Comparison of ENCODE assay signal across 8 cellular contexts in genomic region chr6:27873101-27874030, GRCh38. TPM values are rescaled to one million over a fixed set of nuclear protein-coding genes. Genes with fewer than 3 reads are reported as not detected.
DNase-seq lines count a peak whose midpoint lies in the region; ATAC-seq and TF ChIP-seq lines count a peak whose summit lies in the region.

No MANE protein-coding gene starts in this region.

- no peak for TF ChIP-seq EP300 in gastroesophageal sphincter (IDR thresholded peaks at IDR 0.05)

- H3K9ac ChIP-seq in parathyroid adenoma = no peak overlapping the region

- H3K36me3 ChIP-seq in gastroesophageal sphincter = no peaks in the 10 kb centered on the region
- H3K36me3 ChIP-seq in parathyroid adenoma (ENCODE audit: control insufficient read depth, insufficient read depth, low read length) = no peaks in the 10 kb centered on the region

- peaks cover 67% of the 10 kb centered on the region for H3K27me3 ChIP-seq in gastroesophageal sphincter
- no peaks in the 10 kb centered on the region for H3K27me3 ChIP-seq in parathyroid adenoma (ENCODE audit: control insufficient read depth, insufficient read depth, low read length)

- peaks cover 0 to 25% (median 3%) of the 10 kb centered on the region in 3 donors for H3K4me1 ChIP-seq in gastroesophageal sphincter
- H3K4me1 ChIP-seq in parathyroid adenoma = no peaks in the 10 kb centered on the region

- WGBS in gastroesophageal sphincter (ENCODE audit: low coverage in 1 of 2), 2 donors = 5 to 10% methylated on average over 27 to 44 of the region's 48 CpGs

- H3K9me3 ChIP-seq in gastroesophageal sphincter (no peaks in the 10 kb centered on the region), parathyroid adenoma (ENCODE audit: control insufficient read depth, low read length) (no peaks in the 10 kb centered on the region)

- H3K4me2 ChIP-seq in parathyroid adenoma (ENCODE audit: low read length) = peak overlapping the region; percentile 75

- DNase-seq in GM12864 (ENCODE audit: low read depth) (peak; percentile 85), OCI-M1 (lab: John Stamatoyannopoulos, UW) (peak; percentile 97), activated gamma-delta T cell (lab: John Stamatoyannopoulos, UW) (peak; percentile 16), superior temporal gyrus (ENCODE audit: extremely low spot score) (no peak)

- peak; percentile 37 to 41 for TF ChIP-seq POLR2A in gastroesophageal sphincter (IDR thresholded peaks at IDR 0.05)

- peak; percentile 42 for ATAC-seq in HG03432 (IDR thresholded peaks at IDR 0.05; ENCODE audit: unreplicated experiment)
- peak; percentile 46 for ATAC-seq in gastroesophageal sphincter
- ATAC-seq in HG02884 (IDR thresholded peaks at IDR 0.05; ENCODE audit: unreplicated experiment) = no peak

- H3K79me2 ChIP-seq in parathyroid adenoma = no peaks in the 10 kb centered on the region

- no peak for TF ChIP-seq CTCF in GM12864 (IDR thresholded peaks at IDR 0.05; ENCODE audit: low read depth, low read length, missing control alignments)
- no peak for TF ChIP-seq CTCF in gastroesophageal sphincter (IDR thresholded peaks at IDR 0.05)
- TF ChIP-seq CTCF in parathyroid adenoma (IDR thresholded peaks at IDR 0.05) = no peak

- H3K27ac ChIP-seq in gastroesophageal sphincter (peak overlapping the region in 3 of 4 donors; percentile 31 to 69 (median 44)), parathyroid adenoma (no peak overlapping the region)

- H3K4me3 ChIP-seq in GM12864 (ENCODE audit: low read depth, low read length) (peak overlapping the region; percentile 58), gastroesophageal sphincter (peak overlapping the region; percentile 25 to 54), parathyroid adenoma (ENCODE audit: low read depth, low read length) (peak overlapping the region; percentile 76)

- peak overlapping the region; percentile 52 for H2AFZ ChIP-seq in parathyroid adenoma

RNA-seq across cellular contexts. Expression of gene OR2B2, which starts 38.8 kb away (rescaled TPM):
- total RNA-seq in gastroesophageal sphincter = not detected
